Comparison of ENCODE assay signal across 9 cellular contexts in the genomic region with DNA sequence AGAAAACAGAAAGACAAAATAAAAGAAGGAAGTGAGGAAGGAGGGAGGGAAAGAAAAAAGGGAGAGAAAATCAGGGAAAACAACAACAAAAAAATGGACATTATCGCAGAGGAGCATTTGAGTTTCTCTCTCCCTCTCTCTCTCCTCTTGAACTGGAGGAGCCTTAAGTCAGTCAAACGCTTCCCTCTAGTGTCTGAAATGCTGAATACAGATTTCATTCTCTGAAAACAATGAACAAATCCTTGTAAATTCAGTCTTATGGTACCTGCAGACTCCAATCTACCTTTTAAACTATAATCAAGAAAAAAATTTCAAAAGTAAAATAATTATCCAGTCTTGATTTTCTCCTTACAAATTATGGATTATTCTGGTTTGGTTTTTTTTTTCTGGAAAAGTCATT.
DNase-seq lines count a peak whose midpoint lies in the region; ATAC-seq, FAIRE-seq and TF ChIP-seq lines count a peak whose summit lies in the region.
"Had no signal": no experiment of that assay in that cellular context is flagged by ENCODE, and none has a peak within 500 bp of the region (broad histone marks: within the 10 kb centered on the region; RNA-seq: fewer than 3 reads in every experiment).

No MANE protein-coding gene starts in this region.

- no peaks in the 10 kb centered on the region for H3K36me3 ChIP-seq in BE2C
- no peaks in the 10 kb centered on the region for H3K36me3 ChIP-seq in ovary

- no peak overlapping the region for H3K4me3 ChIP-seq in BE2C (ENCODE audit: low read depth, low read length)
- H3K4me3 ChIP-seq in ovary = no peak overlapping the region

- no peaks in the 10 kb centered on the region for H3K9me3 ChIP-seq in BE2C
- no peaks in the 10 kb centered on the region for H3K9me3 ChIP-seq in ovary

- peak; percentile 29; the same call in 1 of the 2 replicates for TF ChIP-seq CTCF in BE2C (IDR thresholded peaks at IDR 0.05; ENCODE audit: low read depth, low read length)
- TF ChIP-seq CTCF in ovary (IDR thresholded peaks at IDR 0.05) = peak in 1 of 3 donors; percentile 31

- CTCF ChIA-PET in activated naive CD4-positive, alpha-beta T cell treated with anti-CD3 and anti-CD28 coated beads, Interleukin-2, amount 10 ng/mL, durations not matched to agents 7 days and 5 days (lab: Charles Lee) = interaction anchor here (0.7 to 1.0 kb wide), 2 partner anchors 50 to 1235 kb away, joined by 3 to 4 read pairs; no protein-coding TSS in a partner anchor

- H3K4me3 Mint-ChIP-seq in stimulated activated naive B cell treated with anti-CD40 and anti-IgM and Interleukin-4, amounts not matched to agents 10 μg/mL and 1 μg/mL and 100 μg/mL, for 72 hours = no peak overlapping the region
- H3K4me3 Mint-ChIP-seq in activated naive CD4-positive, alpha-beta T cell treated with anti-CD3 and anti-CD28 coated beads, Interleukin-2, amount 10 ng/mL, durations not matched to agents 7 days and 5 days = no peak overlapping the region

- peaks cover 5 to 8% of the 10 kb centered on the region in 2 donors for H3K27me3 Mint-ChIP-seq in stimulated activated naive B cell treated with anti-CD40 and anti-IgM and Interleukin-4, amounts not matched to agents 10 μg/mL and 1 μg/mL and 100 μg/mL, for 72 hours
- H3K27me3 Mint-ChIP-seq in activated naive CD4-positive, alpha-beta T cell treated with anti-CD3 and anti-CD28 coated beads, Interleukin-2, amount 10 ng/mL, durations not matched to agents 7 days and 5 days = peaks cover 16% of the 10 kb centered on the region

- no peak overlapping the region for H3K27ac ChIP-seq in ovary

- peaks cover 10 to 23% of the 10 kb centered on the region in 2 donors for H3K36me3 Mint-ChIP-seq in stimulated activated naive B cell treated with anti-CD40 and anti-IgM and Interleukin-4, amounts not matched to agents 10 μg/mL and 1 μg/mL and 100 μg/mL, for 72 hours
- no peaks in the 10 kb centered on the region for H3K36me3 Mint-ChIP-seq in activated naive CD4-positive, alpha-beta T cell treated with anti-CD3 and anti-CD28 coated beads, Interleukin-2, amount 10 ng/mL, durations not matched to agents 7 days and 5 days

- 6 to 9% (median 6%) methylated on average over 2 of the region's 2 CpGs for WGBS in ovary, 3 donors

- intact Hi-C loops in ovary (cut with DNase I) = no loop called here

- no peak for TF ChIP-seq EP300 in ovary (IDR thresholded peaks at IDR 0.05)

- peak overlapping the region; percentile 64 for H3K27ac Mint-ChIP-seq in stimulated activated naive B cell treated with anti-CD40 and anti-IgM and Interleukin-4, amounts not matched to agents 10 μg/mL and 1 μg/mL and 100 μg/mL, for 72 hours
- no peak overlapping the region for H3K27ac Mint-ChIP-seq in activated naive CD4-positive, alpha-beta T cell treated with anti-CD3 and anti-CD28 coated beads, Interleukin-2, amount 10 ng/mL, durations not matched to agents 7 days and 5 days

- H3K4me1 ChIP-seq in BE2C = no peaks in the 10 kb centered on the region
- H3K4me1 ChIP-seq in ovary (ENCODE audit: insufficient read depth) = no peaks in the 10 kb centered on the region

- no peak for TF ChIP-seq POLR2A in ovary (IDR thresholded peaks at IDR 0.05)

- DNase-seq in BE2C (no peak), Kasumi-1 (lab: John Stamatoyannopoulos, UW) (peak; percentile 76 to 82), SK-N-DZ (ENCODE audit: low spot score) (peak; percentile 57), frontal cortex (ENCODE audit: low spot score in 2 of 2) (peak; percentile 22 to 54), ovary (no peak)
- no peak for DNase-seq in stimulated activated naive B cell treated with anti-CD40 and anti-IgM and Interleukin-4, amounts not matched to agents 10 μg/mL and 1 μg/mL and 100 μg/mL, for 72 hours
- DNase-seq in activated naive CD4-positive, alpha-beta T cell treated with anti-CD3 and anti-CD28 coated beads, Interleukin-2, amount 10 ng/mL, durations not matched to agents 7 days and 5 days = no peak
- DNase-seq: left cardiac atrium had no signal

- H3K9me3 Mint-ChIP-seq in stimulated activated naive B cell treated with anti-CD40 and anti-IgM and Interleukin-4, amounts not matched to agents 10 μg/mL and 1 μg/mL and 100 μg/mL, for 72 hours = peaks cover 4 to 6% of the 10 kb centered on the region in 2 donors
- no peaks in the 10 kb centered on the region for H3K9me3 Mint-ChIP-seq in activated naive CD4-positive, alpha-beta T cell treated with anti-CD3 and anti-CD28 coated beads, Interleukin-2, amount 10 ng/mL, durations not matched to agents 7 days and 5 days

- H3K27me3 ChIP-seq in BE2C (no peaks in the 10 kb centered on the region), ovary (no peaks in the 10 kb centered on the region)

- H3K4me1 Mint-ChIP-seq in stimulated activated naive B cell treated with anti-CD40 and anti-IgM and Interleukin-4, amounts not matched to agents 10 μg/mL and 1 μg/mL and 100 μg/mL, for 72 hours = peaks cover 26 to 56% of the 10 kb centered on the region in 2 donors
- H3K4me1 Mint-ChIP-seq in activated naive CD4-positive, alpha-beta T cell treated with anti-CD3 and anti-CD28 coated beads, Interleukin-2, amount 10 ng/mL, durations not matched to agents 7 days and 5 days = no peaks in the 10 kb centered on the region

- FAIRE-seq in frontal cortex (lab: Jason Lieb, UNC) = peak; percentile 79

- ATAC-seq in GM19043 (IDR thresholded peaks at IDR 0.05; ENCODE audit: low read depth, unreplicated experiment) = peak; percentile 39
- peak; percentile 74 to 80 for ATAC-seq in stimulated activated naive B cell treated with anti-CD40 and anti-IgM and Interleukin-4, amounts not matched to agents 10 μg/mL and 1 μg/mL and 100 μg/mL, for 72 hours (replicated peaks)

Comparison
In these comparisons a context has a peak if more than half of its experiments do, and no peak if none do; other contexts are left out.
1. DNase-seq: peak in Kasumi-1 (2 of 2), SK-N-DZ (single experiment) and frontal cortex (2 of 2); none in BE2C (single experiment), stimulated activated naive B cell treated with anti-CD40 and anti-IgM and Interleukin-4, amounts not matched to agents 10 μg/mL and 1 μg/mL and 100 μg/mL, for 72 hours (single experiment), activated naive CD4-positive, alpha-beta T cell treated with anti-CD3 and anti-CD28 coated beads, Interleukin-2, amount 10 ng/mL, durations not matched to agents 7 days and 5 days (single experiment) and ovary (0 of 5).